1 cellular context compared by ENCODE assay signal in the genomic region with DNA sequence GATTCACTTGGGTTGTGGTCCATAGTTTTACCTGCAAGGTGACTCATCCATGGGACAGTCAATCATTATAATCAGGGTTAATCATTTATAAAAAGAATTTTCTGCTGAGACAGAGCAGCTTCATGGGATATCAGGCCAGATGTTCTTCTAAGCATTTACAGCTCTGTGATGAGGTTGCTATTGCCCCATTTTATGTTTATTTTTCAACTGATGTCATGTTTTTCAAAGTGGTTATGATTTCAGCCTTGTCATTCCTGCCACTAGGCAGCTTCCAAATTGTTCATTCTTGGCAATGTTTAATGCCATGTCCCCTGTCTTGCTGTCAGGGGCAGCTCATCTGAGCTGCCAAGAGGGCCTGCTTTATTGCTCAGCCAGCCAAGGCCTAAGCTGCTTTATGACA.
TF ChIP-seq lines count a peak whose summit lies in the region.

No MANE protein-coding gene starts in this region.

TF ChIP-seq in GM23338, 12 proteins besides CTCF, POLR2A, EP300 and RAD21 (continued from another document):
- TF ChIP-seq, protein P1, sequence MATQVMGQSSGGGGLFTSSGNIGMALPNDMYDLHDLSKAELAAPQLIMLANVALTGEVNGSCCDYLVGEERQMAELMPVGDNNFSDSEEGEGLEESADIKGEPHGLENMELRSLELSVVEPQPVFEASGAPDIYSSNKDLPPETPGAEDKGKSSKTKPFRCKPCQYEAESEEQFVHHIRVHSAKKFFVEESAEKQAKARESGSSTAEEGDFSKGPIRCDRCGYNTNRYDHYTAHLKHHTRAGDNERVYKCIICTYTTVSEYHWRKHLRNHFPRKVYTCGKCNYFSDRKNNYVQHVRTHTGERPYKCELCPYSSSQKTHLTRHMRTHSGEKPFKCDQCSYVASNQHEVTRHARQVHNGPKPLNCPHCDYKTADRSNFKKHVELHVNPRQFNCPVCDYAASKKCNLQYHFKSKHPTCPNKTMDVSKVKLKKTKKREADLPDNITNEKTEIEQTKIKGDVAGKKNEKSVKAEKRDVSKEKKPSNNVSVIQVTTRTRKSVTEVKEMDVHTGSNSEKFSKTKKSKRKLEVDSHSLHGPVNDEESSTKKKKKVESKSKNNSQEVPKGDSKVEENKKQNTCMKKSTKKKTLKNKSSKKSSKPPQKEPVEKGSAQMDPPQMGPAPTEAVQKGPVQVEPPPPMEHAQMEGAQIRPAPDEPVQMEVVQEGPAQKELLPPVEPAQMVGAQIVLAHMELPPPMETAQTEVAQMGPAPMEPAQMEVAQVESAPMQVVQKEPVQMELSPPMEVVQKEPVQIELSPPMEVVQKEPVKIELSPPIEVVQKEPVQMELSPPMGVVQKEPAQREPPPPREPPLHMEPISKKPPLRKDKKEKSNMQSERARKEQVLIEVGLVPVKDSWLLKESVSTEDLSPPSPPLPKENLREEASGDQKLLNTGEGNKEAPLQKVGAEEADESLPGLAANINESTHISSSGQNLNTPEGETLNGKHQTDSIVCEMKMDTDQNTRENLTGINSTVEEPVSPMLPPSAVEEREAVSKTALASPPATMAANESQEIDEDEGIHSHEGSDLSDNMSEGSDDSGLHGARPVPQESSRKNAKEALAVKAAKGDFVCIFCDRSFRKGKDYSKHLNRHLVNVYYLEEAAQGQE (IDR thresholded peaks at IDR 0.05; ENCODE audit: unreplicated experiment): no peak
- TF ChIP-seq STAT1 (IDR thresholded peaks at IDR 0.05; ENCODE audit: unreplicated experiment): no peak
- TF ChIP-seq POLR2AphosphoS5 (IDR thresholded peaks at IDR 0.05; ENCODE audit: low read depth): no peak
- no peak for TF ChIP-seq ZNF331 (CRISPR knock-in tag; IDR thresholded peaks at IDR 0.05; ENCODE audit: low read depth)
